In the genomic region with DNA sequence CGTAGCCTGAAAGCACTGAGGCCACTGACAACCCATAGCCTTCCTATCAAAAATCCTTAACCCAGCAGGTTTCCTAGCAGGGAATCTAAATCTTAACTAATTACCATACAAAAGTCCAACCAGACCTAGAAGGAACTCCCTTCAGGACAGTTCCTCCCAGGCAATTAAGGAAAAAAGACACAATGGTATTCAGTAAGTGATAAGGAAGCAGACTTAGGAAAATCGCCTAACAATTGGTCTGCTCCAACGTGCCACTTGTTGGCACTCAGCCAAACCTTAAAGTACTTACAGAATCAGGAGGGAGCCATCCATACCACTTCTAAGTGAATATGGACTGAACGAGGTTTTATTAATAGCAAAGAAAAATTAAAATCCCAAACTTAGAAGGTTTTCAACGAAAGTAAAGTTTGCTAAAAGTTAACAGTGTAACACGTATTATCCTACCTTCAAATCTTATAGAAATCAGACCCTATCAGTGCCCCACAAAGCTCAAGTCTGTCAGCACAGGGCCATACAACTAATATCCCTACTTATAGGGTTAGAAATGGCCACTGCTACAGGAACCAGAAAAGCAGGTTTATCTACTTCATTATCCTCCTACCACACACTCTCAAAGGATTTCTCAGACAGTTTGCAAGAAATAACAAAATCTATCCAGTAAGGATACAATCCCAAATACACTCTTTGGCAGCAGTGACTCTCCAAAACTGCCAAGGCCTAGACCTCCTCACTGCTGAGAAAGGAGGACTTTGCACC, we compare ENCODE assay signal across 1 cellular context.
TF ChIP-seq lines count a peak whose summit lies in the region.

No MANE protein-coding gene starts in this region.

TF ChIP-seq in HEK293, 187 proteins besides CTCF, POLR2A, EP300 and RAD21 (continued from another document):
- TF ChIP-seq PRDM10 (tag by site-specific recombination; IDR thresholded peaks at IDR 0.05) (peak; percentile 67), KLF16 (tag by site-specific recombination; IDR thresholded peaks at IDR 0.05) (no peak), ZNF10 (tag by site-specific recombination; IDR thresholded peaks at IDR 0.05) (no peak), GLIS2 (tag by site-specific recombination; IDR thresholded peaks at IDR 0.05) (no peak), ZBTB8A (tag by site-specific recombination; IDR thresholded peaks at IDR 0.05) (no peak), ZNF350 (tag by site-specific recombination; IDR thresholded peaks at IDR 0.05) (0 out of 2 replicates have a peak, but pooled peaks have one; percentile 51), ZNF544 (tag by site-specific recombination; IDR thresholded peaks at IDR 0.05) (0 out of 2 replicates have a peak, but pooled peaks have one; percentile 26), ZNF660 (tag by site-specific recombination; IDR thresholded peaks at IDR 0.05) (peak; percentile 73; the same call in 1 of the 2 replicates), ZFP37 (tag by site-specific recombination; IDR thresholded peaks at IDR 0.05) (no peak), KLF10 (tag by site-specific recombination; IDR thresholded peaks at IDR 0.05) (peak; percentile 44), ZNF184 (tag by site-specific recombination; IDR thresholded peaks at IDR 0.05) (0 out of 2 replicates have a peak, but pooled peaks have one; percentile 39)
